Comparison of ENCODE assay signal across 8 cellular contexts in the genomic region with DNA sequence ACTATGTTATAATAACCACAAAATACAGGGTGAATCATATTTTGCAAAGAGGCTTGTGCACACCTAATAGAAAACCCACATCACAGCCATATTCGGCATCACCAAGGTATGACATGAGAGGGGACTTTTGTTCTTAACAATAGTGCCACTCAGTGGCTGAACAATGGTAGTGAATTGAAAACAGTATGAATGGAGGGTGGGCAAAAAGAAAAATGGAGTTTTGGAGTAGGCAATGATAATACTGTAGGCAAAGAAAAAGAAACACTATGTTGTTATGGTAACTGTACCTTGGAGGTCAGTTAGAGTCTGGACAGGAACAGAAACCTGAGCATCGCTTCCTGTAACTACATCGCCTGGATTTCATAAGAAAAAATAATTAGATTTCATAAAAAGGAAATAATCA.
DNase-seq lines count a peak whose midpoint lies in the region; ATAC-seq and TF ChIP-seq lines count a peak whose summit lies in the region.

No MANE protein-coding gene starts in this region.

- TF ChIP-seq POLR2A in erythroblast (IDR thresholded peaks at IDR 0.05; ENCODE audit: low read length) (no peak), lower leg skin (IDR thresholded peaks at IDR 0.05) (no peak)

- intact Hi-C loops in activated B cell treated with CpG ODN at 0.5 μM for 24 hours (cut with micrococcal nuclease): loop anchor here (1.0 to 5.0 kb wide), 7 partner anchors 38 to 968 kb away; partner anchors contain the start of genes OXNAD1 and PLCL2
- intact Hi-C loops in lower leg skin (cut with DNase I; ENCODE audit: low total_unique reads): no loop called here

- no peak overlapping the region for H3K4me3 Mint-ChIP-seq in activated B cell treated with CpG ODN at 0.5 μM for 24 hours
- H3K4me3 Mint-ChIP-seq in naive thymus-derived CD8-positive, alpha-beta T cell: peak overlapping the region in 3 of 10 donors; percentile 0 to 13 (median 10)

- H3K9me3 Mint-ChIP-seq in activated B cell treated with CpG ODN at 0.5 μM for 24 hours: no peaks in the 10 kb centered on the region
- H3K9me3 Mint-ChIP-seq in naive thymus-derived CD8-positive, alpha-beta T cell: no peaks in the 10 kb centered on the region

- no peaks in the 10 kb centered on the region for H3K27me3 Mint-ChIP-seq in activated B cell treated with CpG ODN at 0.5 μM for 24 hours
- no peaks in the 10 kb centered on the region for H3K27me3 Mint-ChIP-seq in naive thymus-derived CD8-positive, alpha-beta T cell

- H3K4me3 ChIP-seq in lower leg skin (ENCODE audit: low read depth, poor library complexity, severe bottlenecking): no peak overlapping the region

- CTCF ChIA-PET in activated B cell treated with CpG ODN at 0.5 μM for 24 hours (lab: Charles Lee): interaction anchor here (0.9 to 6.7 kb wide), 7 partner anchors 9 to 964 kb away, joined by 3 to 62 read pairs (median 3); no protein-coding TSS in a partner anchor

- H3K36me3 Mint-ChIP-seq in activated B cell treated with CpG ODN at 0.5 μM for 24 hours (ENCODE audit: low read depth): peaks cover 19% of the 10 kb centered on the region
- H3K36me3 Mint-ChIP-seq in naive thymus-derived CD8-positive, alpha-beta T cell: peaks cover 0 to 8% (median 0%) of the 10 kb centered on the region in 3 donors

- peaks cover 19% of the 10 kb centered on the region for H3K4me1 Mint-ChIP-seq in activated B cell treated with CpG ODN at 0.5 μM for 24 hours
- peaks cover 7 to 32% (median 25%) of the 10 kb centered on the region in 4 donors for H3K4me1 Mint-ChIP-seq in naive thymus-derived CD8-positive, alpha-beta T cell

- POLR2A ChIA-PET in activated B cell treated with CpG ODN at 0.5 μM for 24 hours (lab: Charles Lee): no interaction called here
- POLR2A ChIA-PET in naive thymus-derived CD8-positive, alpha-beta T cell (lab: Charles Lee): no interaction called here

- 58 to 67% methylated on average over 3 of the region's 3 CpGs for WGBS in lower leg skin, 2 donors

- ATAC-seq in GM18873 (IDR thresholded peaks at IDR 0.05; ENCODE audit: low FRiP score, unreplicated experiment) (peak; percentile 82), HG03060 (IDR thresholded peaks at IDR 0.05; ENCODE audit: low read depth, unreplicated experiment) (peak; percentile 95), activated B cell treated with CpG ODN at 0.5 μM for 24 hours (ENCODE audit: low read depth) (peak; percentile 98)
- ATAC-seq in naive thymus-derived CD8-positive, alpha-beta T cell: peak; percentile 98 to 99

- no peak overlapping the region for H3K27ac Mint-ChIP-seq in activated B cell treated with CpG ODN at 0.5 μM for 24 hours
- peak overlapping the region in 5 of 10 donors; percentile 1 to 61 (median 23) for H3K27ac Mint-ChIP-seq in naive thymus-derived CD8-positive, alpha-beta T cell

- peak; percentile 3 for DNase-seq in COLO829 (ENCODE audit: low spot score)
- peak; percentile 22 for DNase-seq in NCI-H2171 (lab: John Stamatoyannopoulos, UW)
- no peak for DNase-seq in activated B cell treated with CpG ODN at 0.5 μM for 24 hours
- peak; percentile 57 to 70 for DNase-seq in erythroblast (lab: John Stamatoyannopoulos, UW)
- DNase-seq in naive thymus-derived CD8-positive, alpha-beta T cell: peak in 9 of 10 donors; percentile 16 to 73 (median 53)
- DNase-seq in lower leg skin (ENCODE audit: low spot score in 2 of 2): no peak

- TF ChIP-seq CTCF in activated B cell treated with CpG ODN at 0.5 μM for 24 hours (IDR thresholded peaks at IDR 0.05) (no peak), lower leg skin (IDR thresholded peaks at IDR 0.05) (no peak)

Comparison
In these comparisons a context has a peak if more than half of its experiments do, and no peak if none do; other contexts are left out.
1. DNase-seq: peak in COLO829 (single experiment), NCI-H2171 (single experiment), erythroblast (2 of 2) and naive thymus-derived CD8-positive, alpha-beta T cell (9 of 10); none in activated B cell treated with CpG ODN at 0.5 μM for 24 hours (single experiment) and lower leg skin (0 of 2).
2. Peak in every context shown above with its lines, with median percentiles within 50 percentile points of each other: ATAC-seq.